In the genomic region with DNA sequence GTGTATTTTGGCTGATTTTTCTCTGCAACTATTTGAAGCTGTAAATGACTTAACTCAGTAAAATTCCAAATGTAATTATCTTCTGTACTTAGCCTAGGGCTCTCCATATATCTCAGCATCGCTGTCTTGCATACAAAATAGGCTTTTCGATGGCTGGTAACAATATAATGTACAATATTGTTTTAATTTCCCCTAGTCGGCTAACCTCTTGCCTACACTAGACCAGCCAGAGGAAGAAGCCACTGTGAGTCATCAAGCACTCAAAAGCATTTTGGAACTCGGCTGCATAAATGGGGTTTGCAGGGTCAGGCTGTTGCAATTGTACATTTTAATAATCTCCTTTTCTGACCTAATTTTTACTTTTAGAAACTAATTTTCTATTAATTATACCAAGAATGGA, we compare ENCODE assay signal across 14 cellular contexts.
A peak's percentile ranks its signal among the peaks of the same experiment; 100 is the strongest.
DNase-seq lines count a peak whose midpoint lies in the region; ATAC-seq and TF ChIP-seq lines count a peak whose summit lies in the region.
"Had no signal": no experiment of that assay in that cellular context is flagged by ENCODE, and none has a peak within 500 bp of the region (broad histone marks: within the 10 kb centered on the region; RNA-seq: fewer than 3 reads in every experiment).

No MANE protein-coding gene starts in this region.

- CTCF ChIA-PET in MCF 10A (lab: Yijun Ruan, JAX) = interaction anchor here (0.7 kb wide), 1 partner anchor 42 kb away, joined by 4 read pairs; no protein-coding TSS in a partner anchor

- H3K27ac Mint-ChIP-seq in MCF 10A (ENCODE audit: low read depth, unreplicated experiment) = no peak overlapping the region

- DNase-seq in MCF 10A (ENCODE audit: unreplicated experiment) = peak; percentile 63
- no peak for DNase-seq in breast epithelium (ENCODE audit: low spot score in 2 of 2)
- peak; percentile 38 for DNase-seq in SK-MEL-5 (ENCODE audit: low read depth, low spot score)
- DNase-seq in fibroblast of gingiva (ENCODE audit: low read depth) = peak; percentile 81
- DNase-seq in stromal cell of bone marrow (ENCODE audit: low read depth) = peak; percentile 67
- no peak for DNase-seq in iPS-NIHi7 (ENCODE audit: extremely low spot score)
- DNase-seq in NCI-H2029 treated with DMSO at 0.1 percent for 48 hours (lab: John Stamatoyannopoulos, UW) = no peak
- DNase-seq: activated gamma-delta T cell treated with Interleukin-2 at 50 U/mL for 16 hours, C1 segment of cervical spinal cord, NCI-H748 treated with DMSO at 0.1 percent for 48 hours, psoas muscle had no signal

- BruUV-seq in MCF 10A (replicated peaks; lab: Mats Ljungman, UMichigan) = TSS peak; percentile 15

- no peak for TF ChIP-seq CTCF in MCF 10A (IDR thresholded peaks at IDR 0.05; ENCODE audit: unreplicated experiment)
- TF ChIP-seq CTCF in breast epithelium (IDR thresholded peaks at IDR 0.05) = no peak

- in situ Hi-C loops in SK-MEL-5 (cut with HindIII; ENCODE audit: low pct_unique_long_range_greater_than_20kb, low sequenced_read_pairs) = no loop called here

- H3K27me3 ChIP-seq in breast epithelium = no peaks in the 10 kb centered on the region

- POLR2A ChIA-PET in MCF 10A (lab: Yijun Ruan, JAX) = interaction anchor here (0.6 kb wide), 1 partner anchor 57 kb away, joined by 4 read pairs; no protein-coding TSS in a partner anchor

- ATAC-seq in GM18498 (IDR thresholded peaks at IDR 0.05; ENCODE audit: unreplicated experiment) = no peak
- ATAC-seq: psoas muscle had no signal

- TF ChIP-seq POLR2A in breast epithelium (IDR thresholded peaks at IDR 0.05) = no peak

- no peaks in the 10 kb centered on the region for H3K4me1 ChIP-seq in breast epithelium
- H3K4me1 ChIP-seq: psoas muscle had no signal

- H3K9me3 Mint-ChIP-seq in MCF 10A (ENCODE audit: unreplicated experiment) = no peaks in the 10 kb centered on the region

- no peaks in the 10 kb centered on the region for H3K9me3 ChIP-seq in breast epithelium
- H3K9me3 ChIP-seq: psoas muscle had no signal

- H3K4me3 Mint-ChIP-seq in MCF 10A (ENCODE audit: unreplicated experiment) = no peak overlapping the region

- no peak overlapping the region for H3K4me3 ChIP-seq in breast epithelium
- H3K4me3 ChIP-seq: lung, psoas muscle had no signal

- H3K27me3 Mint-ChIP-seq in MCF 10A (ENCODE audit: insufficient read depth, unreplicated experiment) = no peaks in the 10 kb centered on the region

- intact Hi-C loops in MCF 10A (cut with micrococcal nuclease) = loop anchor here (10.0 kb wide), 1 partner anchor 655 kb away; no protein-coding TSS in a partner anchor
- intact Hi-C loops in breast epithelium (cut with DNase I; ENCODE audit: low total_unique reads) = no loop called here

- no peak overlapping the region for H3K27ac ChIP-seq in breast epithelium
- H3K27ac ChIP-seq: KMS-11, psoas muscle had no signal

- peaks cover 5% of the 10 kb centered on the region for H3K4me1 Mint-ChIP-seq in MCF 10A (ENCODE audit: insufficient read depth, unreplicated experiment)

- no peaks in the 10 kb centered on the region for H3K36me3 ChIP-seq in breast epithelium

- peaks cover 9% of the 10 kb centered on the region for H3K36me3 Mint-ChIP-seq in MCF 10A (ENCODE audit: insufficient read depth, unreplicated experiment)

Comparison
In these comparisons a context has a peak if more than half of its experiments do, and no peak if none do; other contexts are left out.
1. DNase-seq: peak in MCF 10A (single experiment), SK-MEL-5 (single experiment), fibroblast of gingiva (single experiment) and stromal cell of bone marrow (single experiment); none in breast epithelium (0 of 2), iPS-NIHi7 (single experiment) and NCI-H2029 treated with DMSO at 0.1 percent for 48 hours (single experiment).